Comparison of ENCODE assay signal across 1 cellular context in the genomic region with DNA sequence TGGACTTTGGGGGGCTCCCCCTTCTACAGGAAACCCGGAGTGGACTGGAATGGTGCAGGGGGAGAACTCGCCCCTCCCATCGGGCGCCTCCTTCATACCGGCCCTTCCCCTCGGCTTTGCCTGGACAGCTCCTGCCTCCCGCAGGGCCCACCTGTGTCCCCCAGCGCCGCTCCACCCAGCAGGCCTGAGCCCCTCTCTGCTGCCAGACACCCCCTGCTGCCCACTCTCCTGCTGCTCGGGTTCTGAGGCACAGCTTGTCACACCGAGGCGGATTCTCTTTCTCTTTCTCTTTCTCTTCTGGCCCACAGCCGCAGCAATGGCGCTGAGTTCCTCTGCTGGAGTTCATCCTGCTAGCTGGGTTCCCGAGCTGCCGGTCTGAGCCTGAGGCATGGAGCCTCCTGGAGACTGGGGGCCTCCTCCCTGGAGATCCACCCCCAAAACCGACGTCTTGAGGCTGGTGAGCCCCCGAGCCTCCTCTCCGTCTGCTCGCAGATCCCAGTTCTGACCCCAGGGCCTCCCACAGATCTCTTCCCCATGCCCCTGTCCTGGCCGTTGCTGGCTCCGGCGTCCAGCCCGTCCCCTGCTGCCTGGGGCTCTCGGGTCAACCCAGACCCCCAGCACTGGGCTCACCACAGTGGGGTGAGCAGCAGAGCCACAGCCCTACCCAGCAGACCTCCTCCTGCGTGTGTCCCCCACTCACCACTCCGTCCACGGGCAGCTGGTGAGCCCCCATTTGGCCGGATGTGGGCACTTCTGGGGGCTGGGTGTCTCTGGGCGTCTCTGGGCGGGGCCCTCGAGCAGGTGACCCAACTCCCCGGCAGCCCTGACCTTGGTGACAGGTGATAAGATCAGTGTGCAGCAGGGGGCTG.
TF ChIP-seq lines count a peak whose summit lies in the region.

A gene (plus strand): TSS at position 95 of the 869 bp plus-strand sequence. CDS start 294 bp downstream, at position 389.

TF ChIP-seq in K562, 482 proteins besides CTCF, POLR2A, EP300 and RAD21 (continued from another document):
- TF ChIP-seq, protein P1, sequence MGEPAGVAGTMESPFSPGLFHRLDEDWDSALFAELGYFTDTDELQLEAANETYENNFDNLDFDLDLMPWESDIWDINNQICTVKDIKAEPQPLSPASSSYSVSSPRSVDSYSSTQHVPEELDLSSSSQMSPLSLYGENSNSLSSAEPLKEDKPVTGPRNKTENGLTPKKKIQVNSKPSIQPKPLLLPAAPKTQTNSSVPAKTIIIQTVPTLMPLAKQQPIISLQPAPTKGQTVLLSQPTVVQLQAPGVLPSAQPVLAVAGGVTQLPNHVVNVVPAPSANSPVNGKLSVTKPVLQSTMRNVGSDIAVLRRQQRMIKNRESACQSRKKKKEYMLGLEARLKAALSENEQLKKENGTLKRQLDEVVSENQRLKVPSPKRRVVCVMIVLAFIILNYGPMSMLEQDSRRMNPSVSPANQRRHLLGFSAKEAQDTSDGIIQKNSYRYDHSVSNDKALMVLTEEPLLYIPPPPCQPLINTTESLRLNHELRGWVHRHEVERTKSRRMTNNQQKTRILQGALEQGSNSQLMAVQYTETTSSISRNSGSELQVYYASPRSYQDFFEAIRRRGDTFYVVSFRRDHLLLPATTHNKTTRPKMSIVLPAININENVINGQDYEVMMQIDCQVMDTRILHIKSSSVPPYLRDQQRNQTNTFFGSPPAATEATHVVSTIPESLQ (CRISPR knock-in tag; IDR thresholded peaks at IDR 0.05): no peak
